Comparison of ENCODE assay signal across 1 cellular context in the genomic region with DNA sequence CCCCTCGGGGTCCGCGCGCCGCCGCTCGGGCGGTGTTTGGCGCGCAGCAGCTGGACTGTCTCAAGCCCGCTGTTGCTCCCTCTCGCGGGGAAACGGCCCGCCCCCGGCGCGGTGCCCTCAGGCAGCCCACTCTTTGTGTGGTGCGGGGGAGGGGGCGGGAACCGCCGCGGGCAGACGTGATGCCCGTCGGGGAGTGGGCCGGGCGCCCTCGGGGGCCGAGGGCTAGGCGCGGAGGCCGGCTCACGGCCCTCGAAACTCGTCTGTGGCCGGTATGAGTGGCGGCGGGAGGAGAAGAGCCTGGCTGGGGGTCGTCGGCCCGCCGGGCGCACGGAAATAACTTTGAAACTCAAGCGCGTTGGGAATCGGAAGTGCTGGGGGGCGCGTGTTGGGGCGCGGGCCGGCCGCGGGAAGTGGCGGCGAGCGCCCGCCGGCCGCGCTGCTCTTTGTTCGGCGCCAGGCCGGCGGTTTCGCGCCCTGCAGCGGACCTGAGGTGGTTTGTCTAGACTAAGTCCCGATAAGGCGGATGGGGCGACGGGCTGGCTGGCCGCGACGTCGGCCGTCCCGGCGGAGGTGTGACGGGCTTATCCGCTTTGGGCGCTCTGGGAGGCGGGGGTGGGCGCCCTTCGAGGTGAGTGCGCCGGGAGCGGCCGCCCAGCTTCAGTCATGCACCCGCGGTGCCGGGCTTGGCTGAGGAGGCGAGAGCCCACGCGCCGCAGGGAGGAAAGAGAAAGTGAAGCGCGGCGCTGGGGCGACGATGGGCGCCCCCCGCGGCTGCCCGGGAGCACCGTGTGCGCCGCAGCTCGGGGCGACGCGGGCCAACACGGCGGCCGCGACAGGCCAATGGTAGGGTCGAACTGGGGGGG.
TF ChIP-seq lines count a peak whose summit lies in the region.

No MANE protein-coding gene starts in this region.

TF ChIP-seq in HepG2, 621 proteins besides CTCF, POLR2A, EP300 and RAD21 (continued from another document and continues in another):
- TF ChIP-seq, protein P1, sequence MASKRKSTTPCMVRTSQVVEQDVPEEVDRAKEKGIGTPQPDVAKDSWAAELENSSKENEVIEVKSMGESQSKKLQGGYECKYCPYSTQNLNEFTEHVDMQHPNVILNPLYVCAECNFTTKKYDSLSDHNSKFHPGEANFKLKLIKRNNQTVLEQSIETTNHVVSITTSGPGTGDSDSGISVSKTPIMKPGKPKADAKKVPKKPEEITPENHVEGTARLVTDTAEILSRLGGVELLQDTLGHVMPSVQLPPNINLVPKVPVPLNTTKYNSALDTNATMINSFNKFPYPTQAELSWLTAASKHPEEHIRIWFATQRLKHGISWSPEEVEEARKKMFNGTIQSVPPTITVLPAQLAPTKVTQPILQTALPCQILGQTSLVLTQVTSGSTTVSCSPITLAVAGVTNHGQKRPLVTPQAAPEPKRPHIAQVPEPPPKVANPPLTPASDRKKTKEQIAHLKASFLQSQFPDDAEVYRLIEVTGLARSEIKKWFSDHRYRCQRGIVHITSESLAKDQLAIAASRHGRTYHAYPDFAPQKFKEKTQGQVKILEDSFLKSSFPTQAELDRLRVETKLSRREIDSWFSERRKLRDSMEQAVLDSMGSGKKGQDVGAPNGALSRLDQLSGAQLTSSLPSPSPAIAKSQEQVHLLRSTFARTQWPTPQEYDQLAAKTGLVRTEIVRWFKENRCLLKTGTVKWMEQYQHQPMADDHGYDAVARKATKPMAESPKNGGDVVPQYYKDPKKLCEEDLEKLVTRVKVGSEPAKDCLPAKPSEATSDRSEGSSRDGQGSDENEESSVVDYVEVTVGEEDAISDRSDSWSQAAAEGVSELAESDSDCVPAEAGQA (IDR thresholded peaks at IDR 0.05; ENCODE audit: low read depth): no peak
- TF ChIP-seq, protein P1 (CRISPR knock-in tag; IDR thresholded peaks at IDR 0.05; ENCODE audit: borderline replicate concordance): no peak; the same call in 1 of the 2 replicates
- TF ChIP-seq ZNF781 (CRISPR knock-in tag; IDR thresholded peaks at IDR 0.05; ENCODE audit: borderline replicate concordance, not compliant biosample characterization) (no peak), AGO1 (IDR thresholded peaks at IDR 0.05; ENCODE audit: low read depth, low read length, poor library complexity, severe bottlenecking) (no peak), ELF1 (CRISPR knock-in tag; IDR thresholded peaks at IDR 0.05) (no peak), AKAP8 (CRISPR knock-in tag; IDR thresholded peaks at IDR 0.05) (no peak; the same call in 1 of the 2 replicates), ZMYM4 (CRISPR knock-in tag; IDR thresholded peaks at IDR 0.05) (no peak), CCDC6 (CRISPR knock-in tag; IDR thresholded peaks at IDR 0.05) (no peak; the same call in 1 of the 2 replicates), RARG (CRISPR knock-in tag; IDR thresholded peaks at IDR 0.05; ENCODE audit: low read depth) (0 out of 2 replicates have a peak, but pooled peaks have one; percentile 2), MAZ (IDR thresholded peaks at IDR 0.05; ENCODE audit: borderline replicate concordance, low read depth, low read length) (no peak), MAZ (CRISPR knock-in tag; IDR thresholded peaks at IDR 0.05; ENCODE audit: low read depth) (no peak), SRSF9 (IDR thresholded peaks at IDR 0.05; ENCODE audit: borderline replicate concordance, insufficient read depth, low read depth, low read length, poor library complexity, severe bottlenecking) (no peak), YEATS4 (CRISPR knock-in tag; IDR thresholded peaks at IDR 0.05; ENCODE audit: borderline replicate concordance) (no peak; the same call in 1 of the 2 replicates), EEA1 (CRISPR knock-in tag; IDR thresholded peaks at IDR 0.05; ENCODE audit: borderline replicate concordance) (peak; percentile 51; the same call in 1 of the 2 replicates), MATR3 (CRISPR knock-in tag; IDR thresholded peaks at IDR 0.05) (no peak), ZNF766 (CRISPR knock-in tag; IDR thresholded peaks at IDR 0.05; ENCODE audit: borderline replicate concordance) (no peak), SOX5 (CRISPR knock-in tag; IDR thresholded peaks at IDR 0.05; ENCODE audit: borderline replicate concordance) (no peak), SMAD3 (CRISPR knock-in tag; IDR thresholded peaks at IDR 0.05) (no peak), DR1 (CRISPR knock-in tag; IDR thresholded peaks at IDR 0.05) (no peak; the same call in 1 of the 2 replicates), ZNF562 (CRISPR knock-in tag; IDR thresholded peaks at IDR 0.05; ENCODE audit: borderline replicate concordance) (0 out of 2 replicates have a peak, but pooled peaks have one; percentile 16), ZNF768 (CRISPR knock-in tag; IDR thresholded peaks at IDR 0.05) (peak; percentile 71; the same call in 1 of the 2 replicates), KLF6 (CRISPR knock-in tag; IDR thresholded peaks at IDR 0.05) (peak; percentile 14; the same call in 1 of the 2 replicates), SALL2 (CRISPR knock-in tag; IDR thresholded peaks at IDR 0.05) (no peak; the same call in 1 of the 2 replicates), ETV6 (CRISPR knock-in tag; conservative IDR thresholded peaks at IDR 0.05) (no peak), MEIS2 (CRISPR knock-in tag; IDR thresholded peaks at IDR 0.05) (no peak), HMGA1 (CRISPR knock-in tag; conservative IDR thresholded peaks at IDR 0.05) (no peak), ZNF383 (CRISPR knock-in tag; IDR thresholded peaks at IDR 0.05; ENCODE audit: borderline replicate concordance) (no peak), NR2C2 (CRISPR knock-in tag; IDR thresholded peaks at IDR 0.05; ENCODE audit: borderline replicate concordance) (no peak), HOXD1 (CRISPR knock-in tag; IDR thresholded peaks at IDR 0.05) (no peak), JARID2 (CRISPR knock-in tag; IDR thresholded peaks at IDR 0.05; ENCODE audit: insufficient replicate concordance) (no peak), GATAD2A (CRISPR knock-in tag; IDR thresholded peaks at IDR 0.05) (no peak), ZNF567 (CRISPR knock-in tag; IDR thresholded peaks at IDR 0.05; ENCODE audit: borderline replicate concordance) (no peak), NONO (IDR thresholded peaks at IDR 0.05) (no peak), NONO (CRISPR knock-in tag; conservative IDR thresholded peaks at IDR 0.05) (peak; percentile 21), ATRX (CRISPR knock-in tag; IDR thresholded peaks at IDR 0.05; ENCODE audit: borderline replicate concordance) (no peak), TOPORS (CRISPR knock-in tag; IDR thresholded peaks at IDR 0.05) (no peak), MYNN (CRISPR knock-in tag; IDR thresholded peaks at IDR 0.05; ENCODE audit: low read depth) (no peak), MXI1 (IDR thresholded peaks at IDR 0.05; ENCODE audit: borderline replicate concordance, low read depth, low read length) (no peak)
- TF ChIP-seq, protein P2, sequence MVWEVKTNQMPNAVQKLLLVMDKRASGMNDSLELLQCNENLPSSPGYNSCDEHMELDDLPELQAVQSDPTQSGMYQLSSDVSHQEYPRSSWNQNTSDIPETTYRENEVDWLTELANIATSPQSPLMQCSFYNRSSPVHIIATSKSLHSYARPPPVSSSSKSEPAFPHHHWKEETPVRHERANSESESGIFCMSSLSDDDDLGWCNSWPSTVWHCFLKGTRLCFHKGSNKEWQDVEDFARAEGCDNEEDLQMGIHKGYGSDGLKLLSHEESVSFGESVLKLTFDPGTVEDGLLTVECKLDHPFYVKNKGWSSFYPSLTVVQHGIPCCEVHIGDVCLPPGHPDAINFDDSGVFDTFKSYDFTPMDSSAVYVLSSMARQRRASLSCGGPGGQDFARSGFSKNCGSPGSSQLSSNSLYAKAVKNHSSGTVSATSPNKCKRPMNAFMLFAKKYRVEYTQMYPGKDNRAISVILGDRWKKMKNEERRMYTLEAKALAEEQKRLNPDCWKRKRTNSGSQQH (CRISPR knock-in tag; IDR thresholded peaks at IDR 0.05; ENCODE audit: low read depth): peak; percentile 74; the same call in 1 of the 2 replicates
- TF ChIP-seq, protein P3, sequence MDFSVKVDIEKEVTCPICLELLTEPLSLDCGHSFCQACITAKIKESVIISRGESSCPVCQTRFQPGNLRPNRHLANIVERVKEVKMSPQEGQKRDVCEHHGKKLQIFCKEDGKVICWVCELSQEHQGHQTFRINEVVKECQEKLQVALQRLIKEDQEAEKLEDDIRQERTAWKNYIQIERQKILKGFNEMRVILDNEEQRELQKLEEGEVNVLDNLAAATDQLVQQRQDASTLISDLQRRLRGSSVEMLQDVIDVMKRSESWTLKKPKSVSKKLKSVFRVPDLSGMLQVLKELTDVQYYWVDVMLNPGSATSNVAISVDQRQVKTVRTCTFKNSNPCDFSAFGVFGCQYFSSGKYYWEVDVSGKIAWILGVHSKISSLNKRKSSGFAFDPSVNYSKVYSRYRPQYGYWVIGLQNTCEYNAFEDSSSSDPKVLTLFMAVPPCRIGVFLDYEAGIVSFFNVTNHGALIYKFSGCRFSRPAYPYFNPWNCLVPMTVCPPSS (IDR thresholded peaks at IDR 0.05): no peak
- TF ChIP-seq, protein P4, sequence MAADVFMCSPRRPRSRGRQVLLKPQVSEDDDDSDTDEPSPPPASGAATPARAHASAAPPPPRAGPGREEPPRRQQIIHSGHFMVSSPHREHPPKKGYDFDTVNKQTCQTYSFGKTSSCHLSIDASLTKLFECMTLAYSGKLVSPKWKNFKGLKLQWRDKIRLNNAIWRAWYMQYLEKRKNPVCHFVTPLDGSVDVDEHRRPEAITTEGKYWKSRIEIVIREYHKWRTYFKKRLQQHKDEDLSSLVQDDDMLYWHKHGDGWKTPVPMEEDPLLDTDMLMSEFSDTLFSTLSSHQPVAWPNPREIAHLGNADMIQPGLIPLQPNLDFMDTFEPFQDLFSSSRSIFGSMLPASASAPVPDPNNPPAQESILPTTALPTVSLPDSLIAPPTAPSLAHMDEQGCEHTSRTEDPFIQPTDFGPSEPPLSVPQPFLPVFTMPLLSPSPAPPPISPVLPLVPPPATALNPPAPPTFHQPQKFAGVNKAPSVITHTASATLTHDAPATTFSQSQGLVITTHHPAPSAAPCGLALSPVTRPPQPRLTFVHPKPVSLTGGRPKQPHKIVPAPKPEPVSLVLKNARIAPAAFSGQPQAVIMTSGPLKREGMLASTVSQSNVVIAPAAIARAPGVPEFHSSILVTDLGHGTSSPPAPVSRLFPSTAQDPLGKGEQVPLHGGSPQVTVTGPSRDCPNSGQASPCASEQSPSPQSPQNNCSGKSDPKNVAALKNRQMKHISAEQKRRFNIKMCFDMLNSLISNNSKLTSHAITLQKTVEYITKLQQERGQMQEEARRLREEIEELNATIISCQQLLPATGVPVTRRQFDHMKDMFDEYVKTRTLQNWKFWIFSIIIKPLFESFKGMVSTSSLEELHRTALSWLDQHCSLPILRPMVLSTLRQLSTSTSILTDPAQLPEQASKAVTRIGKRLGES (CRISPR knock-in tag; IDR thresholded peaks at IDR 0.05; ENCODE audit: borderline replicate concordance): 0 out of 2 replicates have a peak, but pooled peaks have one; percentile 25
- TF ChIP-seq, protein P5, sequence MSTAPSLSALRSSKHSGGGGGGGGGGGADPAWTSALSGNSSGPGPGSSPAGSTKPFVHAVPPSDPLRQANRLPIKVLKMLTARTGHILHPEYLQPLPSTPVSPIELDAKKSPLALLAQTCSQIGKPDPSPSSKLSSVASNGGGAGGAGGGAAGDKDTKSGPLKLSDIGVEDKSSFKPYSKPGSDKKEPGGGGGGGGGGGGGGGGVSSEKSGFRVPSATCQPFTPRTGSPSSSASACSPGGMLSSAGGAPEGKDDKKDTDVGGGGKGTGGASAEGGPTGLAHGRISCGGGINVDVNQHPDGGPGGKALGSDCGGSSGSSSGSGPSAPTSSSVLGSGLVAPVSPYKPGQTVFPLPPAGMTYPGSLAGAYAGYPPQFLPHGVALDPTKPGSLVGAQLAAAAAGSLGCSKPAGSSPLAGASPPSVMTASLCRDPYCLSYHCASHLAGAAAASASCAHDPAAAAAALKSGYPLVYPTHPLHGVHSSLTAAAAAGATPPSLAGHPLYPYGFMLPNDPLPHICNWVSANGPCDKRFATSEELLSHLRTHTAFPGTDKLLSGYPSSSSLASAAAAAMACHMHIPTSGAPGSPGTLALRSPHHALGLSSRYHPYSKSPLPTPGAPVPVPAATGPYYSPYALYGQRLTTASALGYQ (CRISPR knock-in tag; IDR thresholded peaks at IDR 0.05): peak; percentile 32; the same call in 1 of the 2 replicates
- TF ChIP-seq, protein P6, sequence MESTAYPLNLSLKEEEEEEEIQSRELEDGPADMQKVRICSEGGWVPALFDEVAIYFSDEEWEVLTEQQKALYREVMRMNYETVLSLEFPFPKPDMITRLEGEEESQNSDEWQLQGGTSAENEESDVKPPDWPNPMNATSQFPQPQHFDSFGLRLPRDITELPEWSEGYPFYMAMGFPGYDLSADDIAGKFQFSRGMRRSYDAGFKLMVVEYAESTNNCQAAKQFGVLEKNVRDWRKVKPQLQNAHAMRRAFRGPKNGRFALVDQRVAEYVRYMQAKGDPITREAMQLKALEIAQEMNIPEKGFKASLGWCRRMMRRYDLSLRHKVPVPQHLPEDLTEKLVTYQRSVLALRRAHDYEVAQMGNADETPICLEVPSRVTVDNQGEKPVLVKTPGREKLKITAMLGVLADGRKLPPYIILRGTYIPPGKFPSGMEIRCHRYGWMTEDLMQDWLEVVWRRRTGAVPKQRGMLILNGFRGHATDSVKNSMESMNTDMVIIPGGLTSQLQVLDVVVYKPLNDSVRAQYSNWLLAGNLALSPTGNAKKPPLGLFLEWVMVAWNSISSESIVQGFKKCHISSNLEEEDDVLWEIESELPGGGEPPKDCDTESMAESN (CRISPR knock-in tag; conservative IDR thresholded peaks at IDR 0.05): peak; percentile 73
- TF ChIP-seq, protein P7, sequence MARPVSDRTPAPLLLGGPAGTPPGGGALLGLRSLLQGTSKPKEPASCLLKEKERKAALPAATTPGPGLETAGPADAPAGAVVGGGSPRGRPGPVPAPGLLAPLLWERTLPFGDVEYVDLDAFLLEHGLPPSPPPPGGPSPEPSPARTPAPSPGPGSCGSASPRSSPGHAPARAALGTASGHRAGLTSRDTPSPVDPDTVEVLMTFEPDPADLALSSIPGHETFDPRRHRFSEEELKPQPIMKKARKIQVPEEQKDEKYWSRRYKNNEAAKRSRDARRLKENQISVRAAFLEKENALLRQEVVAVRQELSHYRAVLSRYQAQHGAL (CRISPR knock-in tag; IDR thresholded peaks at IDR 0.05; ENCODE audit: not compliant biosample characterization): no peak
